ENCODE assay signal across 1 cellular context in the genomic region with DNA sequence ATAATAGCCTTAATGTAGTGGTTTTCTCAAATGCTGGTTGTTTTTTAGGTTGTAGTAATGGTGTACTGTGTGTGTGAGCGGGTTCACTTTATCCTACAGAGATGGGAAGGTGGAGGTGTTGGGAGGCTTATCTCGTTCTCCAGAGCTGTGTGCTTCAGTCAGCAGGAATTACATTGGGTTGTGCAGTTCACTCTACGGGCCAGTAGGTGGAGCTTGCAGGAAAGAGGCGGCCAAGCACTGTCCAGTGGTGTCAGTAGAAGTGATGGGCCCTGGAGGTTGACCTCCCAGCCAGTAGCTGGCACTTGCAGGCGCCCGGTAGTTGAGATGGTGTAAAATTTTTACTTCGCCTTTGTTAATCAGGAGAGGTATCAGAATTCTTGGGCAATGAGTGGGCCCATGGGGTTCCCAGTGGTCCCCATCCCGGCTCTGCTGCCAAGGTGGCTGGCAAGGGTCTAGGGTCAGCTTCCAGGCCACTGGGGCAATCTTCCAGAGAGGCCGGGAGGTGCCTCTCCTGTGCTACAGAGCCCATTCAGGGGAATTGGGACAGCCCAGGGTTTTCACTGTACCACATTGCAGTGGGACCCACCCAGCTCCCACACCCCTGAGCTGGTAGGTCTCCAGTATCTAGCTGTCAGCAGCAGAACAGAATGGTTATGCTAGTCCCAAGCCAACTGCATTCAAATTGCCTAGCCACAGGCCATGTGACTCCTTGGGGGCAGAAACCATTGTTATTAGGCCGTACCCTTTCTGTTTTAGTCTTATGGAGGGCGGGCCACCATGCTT.
TF ChIP-seq lines count a peak whose summit lies in the region.

No MANE protein-coding gene starts in this region.

TF ChIP-seq in GM12878, 131 proteins besides CTCF, POLR2A, EP300 and RAD21 (continued from another document):
- TF ChIP-seq, protein P1, sequence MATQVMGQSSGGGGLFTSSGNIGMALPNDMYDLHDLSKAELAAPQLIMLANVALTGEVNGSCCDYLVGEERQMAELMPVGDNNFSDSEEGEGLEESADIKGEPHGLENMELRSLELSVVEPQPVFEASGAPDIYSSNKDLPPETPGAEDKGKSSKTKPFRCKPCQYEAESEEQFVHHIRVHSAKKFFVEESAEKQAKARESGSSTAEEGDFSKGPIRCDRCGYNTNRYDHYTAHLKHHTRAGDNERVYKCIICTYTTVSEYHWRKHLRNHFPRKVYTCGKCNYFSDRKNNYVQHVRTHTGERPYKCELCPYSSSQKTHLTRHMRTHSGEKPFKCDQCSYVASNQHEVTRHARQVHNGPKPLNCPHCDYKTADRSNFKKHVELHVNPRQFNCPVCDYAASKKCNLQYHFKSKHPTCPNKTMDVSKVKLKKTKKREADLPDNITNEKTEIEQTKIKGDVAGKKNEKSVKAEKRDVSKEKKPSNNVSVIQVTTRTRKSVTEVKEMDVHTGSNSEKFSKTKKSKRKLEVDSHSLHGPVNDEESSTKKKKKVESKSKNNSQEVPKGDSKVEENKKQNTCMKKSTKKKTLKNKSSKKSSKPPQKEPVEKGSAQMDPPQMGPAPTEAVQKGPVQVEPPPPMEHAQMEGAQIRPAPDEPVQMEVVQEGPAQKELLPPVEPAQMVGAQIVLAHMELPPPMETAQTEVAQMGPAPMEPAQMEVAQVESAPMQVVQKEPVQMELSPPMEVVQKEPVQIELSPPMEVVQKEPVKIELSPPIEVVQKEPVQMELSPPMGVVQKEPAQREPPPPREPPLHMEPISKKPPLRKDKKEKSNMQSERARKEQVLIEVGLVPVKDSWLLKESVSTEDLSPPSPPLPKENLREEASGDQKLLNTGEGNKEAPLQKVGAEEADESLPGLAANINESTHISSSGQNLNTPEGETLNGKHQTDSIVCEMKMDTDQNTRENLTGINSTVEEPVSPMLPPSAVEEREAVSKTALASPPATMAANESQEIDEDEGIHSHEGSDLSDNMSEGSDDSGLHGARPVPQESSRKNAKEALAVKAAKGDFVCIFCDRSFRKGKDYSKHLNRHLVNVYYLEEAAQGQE (IDR thresholded peaks at IDR 0.05; ENCODE audit: low read depth, low read length) = no peak
- TF ChIP-seq CBX5 (IDR thresholded peaks at IDR 0.05; ENCODE audit: low read depth) (no peak), WRNIP1 (IDR thresholded peaks at IDR 0.05; ENCODE audit: borderline replicate concordance, low read depth, low read length) (no peak), SMC3 (IDR thresholded peaks at IDR 0.05; ENCODE audit: borderline replicate concordance, low read length) (peak; percentile 90), SIN3A (IDR thresholded peaks at IDR 0.05; ENCODE audit: low read depth, low read length) (no peak), NR2F1 (conservative IDR thresholded peaks at IDR 0.05) (0 out of 2 replicates have a peak, but pooled peaks have one; percentile 28), ZSCAN29 (IDR thresholded peaks at IDR 0.05) (no peak), HDGF (IDR thresholded peaks at IDR 0.05) (0 out of 2 replicates have a peak, but pooled peaks have one; percentile 29), ETV6 (conservative IDR thresholded peaks at IDR 0.05 in 1 of 2, IDR thresholded peaks at IDR 0.05 in 1 of 2; ENCODE audit: borderline replicate concordance in 1 of 2, low read depth in 1 of 2) (no peak), CREB1 (IDR thresholded peaks at IDR 0.05; ENCODE audit: low read depth) (no peak; the same call in 1 of the 2 replicates), CBFB (IDR thresholded peaks at IDR 0.05; ENCODE audit: low read depth) (no peak), YY1 (IDR thresholded peaks at IDR 0.05; ENCODE audit: low read depth, low read length) (peak; percentile 76), RFX5 (IDR thresholded peaks at IDR 0.05; ENCODE audit: low read depth, low read length) (no peak)
- TF ChIP-seq, protein P2, sequence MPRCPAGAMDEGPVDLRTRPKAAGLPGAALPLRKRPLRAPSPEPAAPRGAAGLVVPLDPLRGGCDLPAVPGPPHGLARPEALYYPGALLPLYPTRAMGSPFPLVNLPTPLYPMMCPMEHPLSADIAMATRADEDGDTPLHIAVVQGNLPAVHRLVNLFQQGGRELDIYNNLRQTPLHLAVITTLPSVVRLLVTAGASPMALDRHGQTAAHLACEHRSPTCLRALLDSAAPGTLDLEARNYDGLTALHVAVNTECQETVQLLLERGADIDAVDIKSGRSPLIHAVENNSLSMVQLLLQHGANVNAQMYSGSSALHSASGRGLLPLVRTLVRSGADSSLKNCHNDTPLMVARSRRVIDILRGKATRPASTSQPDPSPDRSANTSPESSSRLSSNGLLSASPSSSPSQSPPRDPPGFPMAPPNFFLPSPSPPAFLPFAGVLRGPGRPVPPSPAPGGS (IDR thresholded peaks at IDR 0.05; ENCODE audit: borderline replicate concordance, insufficient read depth, low read depth, low read length, poor library complexity, severe bottlenecking) = no peak
- TF ChIP-seq, protein P3, sequence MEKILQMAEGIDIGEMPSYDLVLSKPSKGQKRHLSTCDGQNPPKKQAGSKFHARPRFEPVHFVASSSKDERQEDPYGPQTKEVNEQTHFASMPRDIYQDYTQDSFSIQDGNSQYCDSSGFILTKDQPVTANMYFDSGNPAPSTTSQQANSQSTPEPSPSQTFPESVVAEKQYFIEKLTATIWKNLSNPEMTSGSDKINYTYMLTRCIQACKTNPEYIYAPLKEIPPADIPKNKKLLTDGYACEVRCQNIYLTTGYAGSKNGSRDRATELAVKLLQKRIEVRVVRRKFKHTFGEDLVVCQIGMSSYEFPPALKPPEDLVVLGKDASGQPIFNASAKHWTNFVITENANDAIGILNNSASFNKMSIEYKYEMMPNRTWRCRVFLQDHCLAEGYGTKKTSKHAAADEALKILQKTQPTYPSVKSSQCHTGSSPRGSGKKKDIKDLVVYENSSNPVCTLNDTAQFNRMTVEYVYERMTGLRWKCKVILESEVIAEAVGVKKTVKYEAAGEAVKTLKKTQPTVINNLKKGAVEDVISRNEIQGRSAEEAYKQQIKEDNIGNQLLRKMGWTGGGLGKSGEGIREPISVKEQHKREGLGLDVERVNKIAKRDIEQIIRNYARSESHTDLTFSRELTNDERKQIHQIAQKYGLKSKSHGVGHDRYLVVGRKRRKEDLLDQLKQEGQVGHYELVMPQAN (conservative IDR thresholded peaks at IDR 0.05) = no peak
- TF ChIP-seq, protein P4, sequence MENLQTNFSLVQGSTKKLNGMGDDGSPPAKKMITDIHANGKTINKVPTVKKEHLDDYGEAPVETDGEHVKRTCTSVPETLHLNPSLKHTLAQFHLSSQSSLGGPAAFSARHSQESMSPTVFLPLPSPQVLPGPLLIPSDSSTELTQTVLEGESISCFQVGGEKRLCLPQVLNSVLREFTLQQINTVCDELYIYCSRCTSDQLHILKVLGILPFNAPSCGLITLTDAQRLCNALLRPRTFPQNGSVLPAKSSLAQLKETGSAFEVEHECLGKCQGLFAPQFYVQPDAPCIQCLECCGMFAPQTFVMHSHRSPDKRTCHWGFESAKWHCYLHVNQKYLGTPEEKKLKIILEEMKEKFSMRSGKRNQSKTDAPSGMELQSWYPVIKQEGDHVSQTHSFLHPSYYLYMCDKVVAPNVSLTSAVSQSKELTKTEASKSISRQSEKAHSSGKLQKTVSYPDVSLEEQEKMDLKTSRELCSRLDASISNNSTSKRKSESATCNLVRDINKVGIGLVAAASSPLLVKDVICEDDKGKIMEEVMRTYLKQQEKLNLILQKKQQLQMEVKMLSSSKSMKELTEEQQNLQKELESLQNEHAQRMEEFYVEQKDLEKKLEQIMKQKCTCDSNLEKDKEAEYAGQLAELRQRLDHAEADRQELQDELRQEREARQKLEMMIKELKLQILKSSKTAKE (IDR thresholded peaks at IDR 0.05; ENCODE audit: low read depth, poor library complexity, severe bottlenecking) = peak; percentile 22
